In the genomic region with DNA sequence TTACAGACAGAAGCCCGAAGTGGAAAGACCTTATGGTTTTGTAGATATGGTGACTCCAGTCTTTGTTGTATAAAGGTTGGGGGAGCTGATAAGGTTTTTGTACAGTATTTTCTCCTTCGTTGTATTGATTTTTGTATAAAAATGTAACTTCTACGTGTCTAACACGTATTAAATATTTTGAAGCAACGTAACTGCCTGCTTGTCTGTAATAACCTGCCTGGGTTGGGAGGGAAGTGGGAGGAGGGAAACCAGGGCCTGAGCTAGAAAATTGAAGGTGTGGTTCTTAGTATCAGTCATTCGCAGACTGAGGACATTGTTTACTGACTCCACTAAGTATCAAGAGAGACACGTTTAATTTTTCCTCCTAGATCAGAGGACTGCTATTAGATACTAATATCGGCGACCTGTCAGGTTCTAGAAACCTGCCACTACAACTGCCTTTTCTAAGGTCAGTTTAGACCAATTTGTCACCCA, we compare ENCODE assay signal across 8 cellular contexts. TPM values are rescaled to one million over a fixed set of nuclear protein-coding genes. Genes with fewer than 3 reads are reported as not detected.
DNase-seq lines count a peak whose midpoint lies in the region; ATAC-seq, FAIRE-seq and TF ChIP-seq lines count a peak whose summit lies in the region.

No MANE protein-coding gene starts in this region.

- peaks cover 49% of the 10 kb centered on the region for H4K20me1 ChIP-seq in PC-3 (ENCODE audit: low read length)
- peaks cover 17% of the 10 kb centered on the region for H4K20me1 ChIP-seq in mammary epithelial cell (ENCODE audit: insufficient read depth, low read length)

- peak overlapping the region; percentile 87 for H3K4me2 ChIP-seq in PC-3 (ENCODE audit: low read length)
- H3K4me2 ChIP-seq in mammary epithelial cell (ENCODE audit: insufficient read depth, low read depth, low read length), result peak overlapping the region; percentile 94

- H3K9ac ChIP-seq in PC-3 (ENCODE audit: low read length), result peak overlapping the region; percentile 97
- H3K9ac ChIP-seq in mammary epithelial cell (ENCODE audit: insufficient read depth, low read length), result peak overlapping the region; percentile 98
- peak overlapping the region; percentile 96 for H3K9ac ChIP-seq in mucosa of rectum (ENCODE audit: low read depth in 1 of 2, low read length in 2 of 2)

- H3K27ac ChIP-seq in PC-3 (ENCODE audit: low read length), result peak overlapping the region; percentile 69
- peak overlapping the region; percentile 96 for H3K27ac ChIP-seq in mammary epithelial cell (ENCODE audit: insufficient read depth, low read depth, low read length)
- H3K27ac ChIP-seq in mucosa of rectum (ENCODE audit: low read depth in 2 of 2, low read length in 2 of 2), result peak overlapping the region; percentile 96

- H3K36me3 ChIP-seq in PC-3 (ENCODE audit: low read depth, low read length) (peaks cover 43% of the 10 kb centered on the region), mammary epithelial cell (ENCODE audit: insufficient read depth, low read length) (peaks cover 6% of the 10 kb centered on the region), mucosa of rectum (ENCODE audit: control insufficient read depth in 2 of 2, insufficient read depth in 2 of 2, low read length in 2 of 2) (peaks cover 0 to 2% of the 10 kb centered on the region in 2 donors)

- peaks cover 19% of the 10 kb centered on the region for H3F3A ChIP-seq in PC-3 (ENCODE audit: low read length, unreplicated experiment)

- H3K79me2 ChIP-seq in PC-3 (ENCODE audit: low read length), result peaks cover 73% of the 10 kb centered on the region
- H3K79me2 ChIP-seq in mammary epithelial cell (ENCODE audit: insufficient read depth, low read length), result peaks cover 63% of the 10 kb centered on the region

- H3K27me3 ChIP-seq in PC-3 (ENCODE audit: low read length) (no peaks in the 10 kb centered on the region), mammary epithelial cell (ENCODE audit: insufficient read depth, low read length) (no peaks in the 10 kb centered on the region), mucosa of rectum (ENCODE audit: control insufficient read depth in 2 of 2, insufficient read depth in 2 of 2, low read length in 2 of 2) (no peaks in the 10 kb centered on the region)

- DNase-seq in GM12891 (ENCODE audit: insufficient read length, low spot score) (no peak), PC-3 (peak; percentile 39), mammary epithelial cell (peak; percentile 74), NCI-H82 treated with DMSO at 0.1 percent for 48 hours (lab: John Stamatoyannopoulos, UW; ENCODE audit: unreplicated experiment) (no peak), cortex of kidney (lab: John Stamatoyannopoulos, UW) (no peak), DMS153 (lab: John Stamatoyannopoulos, UW) (no peak)

- dilution Hi-C loops in mammary epithelial cell (cut with HindIII; ENCODE audit: low sequenced_read_pairs), result loop anchor here (5.0 kb wide), 4 partner anchors 37 to 88 kb away; no protein-coding TSS in a partner anchor

- WGBS in mammary epithelial cell (ENCODE audit: low coverage, missing lambda C conversion rate), result 2% methylated on average over 9 of the region's 9 CpGs

- peak overlapping the region; percentile 99 for H3K4me3 ChIP-seq in PC-3 (ENCODE audit: low read length)
- peak overlapping the region; percentile 87 to 93 (median 89) for H3K4me3 ChIP-seq in mammary epithelial cell (replicated peaks in 1 of 3; ENCODE audit: insufficient read depth in 1 of 3, low read depth in 2 of 3, low read length in 3 of 3)
- H3K4me3 ChIP-seq in mucosa of rectum (ENCODE audit: low read length in 2 of 2), result peak overlapping the region; percentile 91 to 98

- FAIRE-seq in GM12891 (lab: Jason Lieb, UNC), result no peak

- intact Hi-C loops in PC-3 (cut with micrococcal nuclease), result loop anchor here (2.0 to 5.0 kb wide), 4 partner anchors 14 to 578 kb away; no protein-coding TSS in a partner anchor
- intact Hi-C loops in mammary epithelial cell (cut with micrococcal nuclease), result loop anchor here (1.0 to 10.0 kb wide), 6 partner anchors 9 to 568 kb away; a partner anchor contains a TSS

- in situ Hi-C loops in mammary epithelial cell (cut with MboI; ENCODE audit: low sequenced_read_pairs in 2 of 2), result loop anchor here in 1 of 2 donors (5.0 kb wide), 1 partner anchor 47 kb away; no protein-coding TSS in a partner anchor

- TF ChIP-seq CTCF in PC-3 (conservative IDR thresholded peaks at IDR 0.05; ENCODE audit: low read depth, low read length) (no peak), mammary epithelial cell (conservative IDR thresholded peaks at IDR 0.05 in 1 of 2, IDR thresholded peaks at IDR 0.05 in 1 of 2; ENCODE audit: extremely low read depth in 1 of 2, insufficient read depth in 1 of 2, low read depth in 1 of 2, low read length in 2 of 2) (no peak)

- H3K4me1 ChIP-seq in PC-3 (ENCODE audit: insufficient read depth, low read length) (peaks cover 18% of the 10 kb centered on the region), mammary epithelial cell (ENCODE audit: insufficient read depth, low read length) (peaks cover 33% of the 10 kb centered on the region), mucosa of rectum (ENCODE audit: control insufficient read depth in 2 of 2, insufficient read depth in 2 of 2, low read length in 2 of 2) (peaks cover 8 to 29% of the 10 kb centered on the region in 2 donors)

- ATAC-seq in PC-3 (no peak), HG03432 (IDR thresholded peaks at IDR 0.05; ENCODE audit: unreplicated experiment) (no peak)

- no peaks in the 10 kb centered on the region for H3K9me2 ChIP-seq in PC-3 (replicated peaks; ENCODE audit: low read length)

- CTCF ChIA-PET in PC-3 (lab: Charles Lee), result interaction anchor here (0.6 to 0.7 kb wide), 2 partner anchors 88 to 209 kb away, joined by 3 to 4 read pairs; no protein-coding TSS in a partner anchor
- CTCF ChIA-PET in mammary epithelial cell (lab: Charles Lee; ENCODE audit: low non-redundant PET), result interaction anchor here (0.8 kb wide), 1 partner anchor 53 kb away, joined by 4 read pairs; no protein-coding TSS in a partner anchor

- TF ChIP-seq POLR2A in GM12891 (IDR thresholded peaks at IDR 0.05; ENCODE audit: low read depth, low read length), result no peak; the same call in 1 of the 2 replicates

- no TSS peak for BruUV-seq in PC-3 (replicated peaks; lab: Mats Ljungman, UMichigan)
- BruUV-seq in mammary epithelial cell (replicated peaks; lab: Mats Ljungman, UMichigan), result no TSS peak

- H2AFZ ChIP-seq in PC-3 (ENCODE audit: low read length), result no peak overlapping the region
- H2AFZ ChIP-seq in mammary epithelial cell (ENCODE audit: low read depth, low read length), result no peak overlapping the region

- H3K9me3 ChIP-seq in PC-3 (ENCODE audit: low read length) (no peaks in the 10 kb centered on the region), mammary epithelial cell (replicated peaks; ENCODE audit: insufficient read depth, low read length) (no peaks in the 10 kb centered on the region), mucosa of rectum (ENCODE audit: control insufficient read depth in 2 of 2, low read length in 2 of 2) (no peaks in the 10 kb centered on the region)

- POLR2A ChIA-PET in PC-3 (lab: Charles Lee; ENCODE audit: unreplicated experiment), result interaction anchor here (0.6 to 1.4 kb wide), 4 partner anchors 14 to 51 kb away, joined by 3 to 21 read pairs (median 10); no protein-coding TSS in a partner anchor

TF ChIP-seq in GM12891, 5 proteins besides CTCF, POLR2A, EP300 and RAD21:
- no peak for TF ChIP-seq POU2F2 (IDR thresholded peaks at IDR 0.05; ENCODE audit: low read depth, low read length)
- no peak for TF ChIP-seq TAF1 (IDR thresholded peaks at IDR 0.05; ENCODE audit: low read depth, low read length)
- no peak for TF ChIP-seq PAX5 (IDR thresholded peaks at IDR 0.05; ENCODE audit: insufficient read depth, low read length, severe bottlenecking)
- peak; percentile 25; the same call in 1 of the 2 replicates for TF ChIP-seq POLR2AphosphoS5 (IDR thresholded peaks at IDR 0.05; ENCODE audit: low read depth, low read length)
- TF ChIP-seq SPI1 (IDR thresholded peaks at IDR 0.05; ENCODE audit: low read depth, low read length), result peak; percentile 78

RNA-seq across cellular contexts. Expression of a gene that starts 2.2 kb away (rescaled TPM):
- 33.9 TPM for polyA plus RNA-seq in GM12891 (2012; ENCODE audit: low read depth, missing spikeins)
- 100 and 126 TPM in 2 replicates for total RNA-seq in PC-3 (2014; rRNA removed)
- total RNA-seq in mammary epithelial cell, result 10 to 100 TPM; 16.3 to 37.5 TPM
- polyA plus RNA-seq in mammary epithelial cell, result 21.0 TPM
- 11.8 TPM for polyA minus RNA-seq in mammary epithelial cell

RNA-seq across cellular contexts. Expression of a gene that starts 56.9 kb away (rescaled TPM):
- 24.6 TPM for polyA plus RNA-seq in GM12891 (2012; ENCODE audit: low read depth, missing spikeins)
- total RNA-seq in PC-3 (2014; rRNA removed) (3.4 and 4.4 TPM in 2 replicates), mammary epithelial cell (10 to 100 TPM; 20.4 to 46.3 TPM)
- polyA plus RNA-seq in mammary epithelial cell, result 18.0 TPM
- 32.5 TPM for polyA minus RNA-seq in mammary epithelial cell

Comparison
In these comparisons a context has a peak if more than half of its experiments do, and no peak if none do; other contexts are left out.
1. DNase-seq: peak in PC-3 (single experiment) and mammary epithelial cell (single experiment); none in GM12891 (single experiment), NCI-H82 treated with DMSO at 0.1 percent for 48 hours (single experiment), cortex of kidney (single experiment) and DMS153 (single experiment).
2. Peak in every context shown above with its lines, with median percentiles within 50 percentile points of each other: H3K27ac ChIP-seq, H3K4me3 ChIP-seq and H3K9ac ChIP-seq.